11 cellular contexts compared by ENCODE assay signal in genomic region chr13:75226755-75227435, GRCh38.
DNase-seq lines count a peak whose midpoint lies in the region; ATAC-seq lines count a peak whose summit lies in the region.
"Had no signal": no experiment of that assay in that cellular context is flagged by ENCODE, and none has a peak within 500 bp of the region (broad histone marks: within the 10 kb centered on the region; RNA-seq: fewer than 3 reads in every experiment).

No MANE protein-coding gene starts in this region.

- H2AK5ac ChIP-seq in mesenchymal stem cell (ENCODE audit: low read length, severe bottlenecking) = no peak overlapping the region

- H2BK120ac ChIP-seq in mesenchymal stem cell (ENCODE audit: low read depth, low read length) = no peak overlapping the region

- H3K4me1 Mint-ChIP-seq in T-cell = no peaks in the 10 kb centered on the region
- no peaks in the 10 kb centered on the region for H3K4me1 Mint-ChIP-seq in T-helper 17 cell

- no peak overlapping the region for H3K14ac ChIP-seq in mesenchymal stem cell (ENCODE audit: low read length in 2 of 2)

- peak overlapping the region; percentile 56 for H3K9ac ChIP-seq in mesenchymal stem cell (ENCODE audit: low read length)

- no peak overlapping the region for H2AFZ ChIP-seq in mesenchymal stem cell (ENCODE audit: low read depth, low read length)

- DNase-seq in AML-193 (lab: John Stamatoyannopoulos, UW) (peak; percentile 62 to 77), Kasumi-1 (lab: John Stamatoyannopoulos, UW) (peak; percentile 18 to 22), astrocyte of the hippocampus (ENCODE audit: low read depth, low spot score) (peak; percentile 94), mesenchymal stem cell (peak; percentile 62), T-cell (no peak), T-helper 17 cell (no peak)
- DNase-seq: cerebellar nuclear complex, MM.1S had no signal

- peak overlapping the region; percentile 57 for H3K27ac ChIP-seq in mesenchymal stem cell (ENCODE audit: low read length, poor library complexity, severe bottlenecking)
- H3K27ac ChIP-seq: prostate gland had no signal

- H3K18ac ChIP-seq in mesenchymal stem cell (ENCODE audit: low read depth in 1 of 2, low read length in 2 of 2) = no peak overlapping the region

- H3K4me2 ChIP-seq in mesenchymal stem cell (ENCODE audit: low read length, poor library complexity, severe bottlenecking) = no peak overlapping the region

- no peak overlapping the region for H3K23ac ChIP-seq in mesenchymal stem cell (ENCODE audit: low read length in 2 of 2)

- H3K27ac Mint-ChIP-seq in T-cell (no peak overlapping the region), T-helper 17 cell (no peak overlapping the region)

- no peaks in the 10 kb centered on the region for H3K79me1 ChIP-seq in mesenchymal stem cell (replicated peaks; ENCODE audit: low read length, poor library complexity, severe bottlenecking)

- H3K4me3 ChIP-seq in mesenchymal stem cell (ENCODE audit: insufficient read depth in 1 of 2, low read depth in 1 of 2, low read length in 2 of 2) = no peak overlapping the region
- H3K4me3 ChIP-seq: prostate gland had no signal

- no peak overlapping the region for H4K91ac ChIP-seq in mesenchymal stem cell (ENCODE audit: low read length)

- H3K4ac ChIP-seq in mesenchymal stem cell (ENCODE audit: low read depth in 1 of 2, low read length in 2 of 2) = no peak overlapping the region

- peaks cover 10% of the 10 kb centered on the region for H3K4me1 ChIP-seq in mesenchymal stem cell (ENCODE audit: control insufficient read depth, insufficient read depth, low read depth, low read length)
- H3K4me1 ChIP-seq: prostate gland had no signal

- POLR2A ChIA-PET in T-cell (lab: Charles Lee) = no interaction called here

- no peak overlapping the region for H2BK5ac ChIP-seq in mesenchymal stem cell (ENCODE audit: low read depth, low read length, poor library complexity, severe bottlenecking)

- no peak overlapping the region for H2BK15ac ChIP-seq in mesenchymal stem cell (ENCODE audit: low read depth, poor library complexity, severe bottlenecking)

- H3K4me3 Mint-ChIP-seq in T-cell = no peak overlapping the region
- no peak overlapping the region for H3K4me3 Mint-ChIP-seq in T-helper 17 cell

- no peak overlapping the region for H4K8ac ChIP-seq in mesenchymal stem cell (ENCODE audit: low read length)

- H2BK12ac ChIP-seq in mesenchymal stem cell (ENCODE audit: low read length in 2 of 2) = no peak overlapping the region

- H3K9me3 Mint-ChIP-seq in T-cell = no peaks in the 10 kb centered on the region

- H3K36me3 ChIP-seq in mesenchymal stem cell (ENCODE audit: control insufficient read depth in 1 of 2, insufficient read depth in 2 of 2, low read depth in 1 of 2, low read length in 2 of 2) = no peaks in the 10 kb centered on the region
- H3K36me3 ChIP-seq: prostate gland had no signal

- no peak for ATAC-seq in T-cell (replicated peaks in 1 of 4)
- no peak for ATAC-seq in GM18502 (IDR thresholded peaks at IDR 0.05; ENCODE audit: poor library complexity, unreplicated experiment)
- ATAC-seq in HG02588 (IDR thresholded peaks at IDR 0.05; ENCODE audit: unreplicated experiment) = no peak
- ATAC-seq in T-helper 17 cell = no peak

- CTCF ChIA-PET in T-cell (lab: Charles Lee) = interaction anchor here in 1 of 2 donors (0.9 kb wide), 1 partner anchor 11 kb away, joined by 3 read pairs; no protein-coding TSS in a partner anchor

- H3K36me3 Mint-ChIP-seq in T-cell (no peaks in the 10 kb centered on the region), T-helper 17 cell (ENCODE audit: low read depth) (peaks cover 2% of the 10 kb centered on the region)

- H3K27me3 Mint-ChIP-seq in T-cell = peaks cover 0 to 4% of the 10 kb centered on the region in 2 donors
- peaks cover 11% of the 10 kb centered on the region for H3K27me3 Mint-ChIP-seq in T-helper 17 cell

- H3K9me3 ChIP-seq in mesenchymal stem cell (ENCODE audit: control insufficient read depth, low read length) = no peaks in the 10 kb centered on the region
- no peaks in the 10 kb centered on the region for H3K9me3 ChIP-seq in T-helper 17 cell (ENCODE audit: control insufficient read depth, low read length, poor library complexity, severe bottlenecking)
- H3K9me3 ChIP-seq: prostate gland had no signal

- no peaks in the 10 kb centered on the region for H3K27me3 ChIP-seq in mesenchymal stem cell (ENCODE audit: control insufficient read depth in 1 of 2, insufficient read depth in 1 of 2, low read length in 2 of 2)

- WGBS in mesenchymal stem cell = 90% methylated on average over 3 of the region's 3 CpGs

Comparison
In these comparisons a context has a peak if more than half of its experiments do, and no peak if none do; other contexts are left out.
1. DNase-seq: peak in AML-193 (2 of 2), Kasumi-1 (2 of 2), astrocyte of the hippocampus (single experiment) and mesenchymal stem cell (single experiment); none in T-cell (0 of 34) and T-helper 17 cell (0 of 3).